Comparison of ENCODE assay signal across 11 cellular contexts in genomic region chr1:59499273-59499955, GRCh38.
A peak's percentile ranks its signal among the peaks of the same experiment; 100 is the strongest.
DNase-seq lines count a peak whose midpoint lies in the region; ATAC-seq, FAIRE-seq and TF ChIP-seq lines count a peak whose summit lies in the region.
"Had no signal": no experiment of that assay in that cellular context is flagged by ENCODE, and none has a peak within 500 bp of the region (broad histone marks: within the 10 kb centered on the region; RNA-seq: fewer than 3 reads in every experiment).

No MANE protein-coding gene starts in this region.

- in situ Hi-C loops in HepG2 (cut with HindIII; ENCODE audit: extremely low pct_ligation_motif_present, low pct_unique_long_range_greater_than_20kb), result no loop called here

- H3K36me3 ChIP-seq in PC-3 (ENCODE audit: low read depth, low read length), result no peaks in the 10 kb centered on the region
- H3K36me3 ChIP-seq in HepG2 (replicated peaks in 1 of 2; ENCODE audit: control insufficient read depth in 1 of 2, insufficient read depth in 2 of 2, low read length in 2 of 2), result no peaks in the 10 kb centered on the region
- no peaks in the 10 kb centered on the region for H3K36me3 ChIP-seq in thyroid gland
- no peaks in the 10 kb centered on the region for H3K36me3 ChIP-seq in prostate gland

- peak; percentile 64 for DNase-seq in PC-3
- no peak for DNase-seq in HepG2 (ENCODE audit: low spot score)
- no peak for DNase-seq in thyroid gland
- DNase-seq in prostate gland (ENCODE audit: low spot score), result no peak
- DNase-seq: NCI-H1930; occipital lobe; stimulated activated CD4-positive, alpha-beta T cell treated with anti-CD3 and anti-CD28 coated beads, Interleukin-4, amount 100 ng/mL, for 24 hours had no signal

- no peaks in the 10 kb centered on the region for H3K9me3 ChIP-seq in PC-3 (ENCODE audit: low read length)
- no peaks in the 10 kb centered on the region; the same call in 1 of the 2 replicates for H3K9me3 ChIP-seq in HepG2 (ENCODE audit: low read length)
- H3K9me3 ChIP-seq in thyroid gland, result no peaks in the 10 kb centered on the region
- no peaks in the 10 kb centered on the region for H3K9me3 ChIP-seq in prostate gland

- BruUV-seq in PC-3 (replicated peaks; lab: Mats Ljungman, UMichigan), result no TSS peak
- no TSS peak for BruUV-seq in HepG2 (replicated peaks; lab: Mats Ljungman, UMichigan)

- TF ChIP-seq POLR2A in HepG2 (IDR thresholded peaks at IDR 0.05; ENCODE audit: insufficient read depth in 1 of 2, low read depth in 2 of 2, low read length in 2 of 2), result no peak
- TF ChIP-seq POLR2A in thyroid gland (IDR thresholded peaks at IDR 0.05), result no peak
- no peak for TF ChIP-seq POLR2A in prostate gland (IDR thresholded peaks at IDR 0.05)

- peak overlapping the region; percentile 58 for H3K27ac ChIP-seq in PC-3 (ENCODE audit: low read length)
- H3K27ac ChIP-seq in HepG2 (ENCODE audit: extremely low read length, insufficient read depth, low read length), result peak overlapping the region; percentile 65
- peak overlapping the region in 2 of 3 donors; percentile 11 to 72 for H3K27ac ChIP-seq in thyroid gland
- H3K27ac ChIP-seq in prostate gland, result no peak overlapping the region

- POLR2A ChIA-PET in PC-3 (lab: Charles Lee; ENCODE audit: unreplicated experiment) (interaction anchor here (0.5 to 0.6 kb wide), 6 partner anchors 16 to 722 kb away, joined by 3 to 16 read pairs (median 3); no protein-coding TSS in a partner anchor), HepG2 (lab: Yijun Ruan, JAX) (no interaction called here)

- H3K4me2 ChIP-seq in PC-3 (ENCODE audit: low read length), result peak overlapping the region; percentile 60
- H3K4me2 ChIP-seq in HepG2 (ENCODE audit: low read depth, low read length), result peak overlapping the region; percentile 33; the same call in 1 of the 2 replicates

- FAIRE-seq in colon (lab: Jason Lieb, UNC), result peak; percentile 75
- FAIRE-seq in HepG2 (lab: Jason Lieb, UNC), result peak; percentile 47
- FAIRE-seq: endothelial cell of umbilical vein had no signal

- TF ChIP-seq CTCF in PC-3 (conservative IDR thresholded peaks at IDR 0.05; ENCODE audit: low read depth, low read length), result no peak
- no peak for TF ChIP-seq CTCF in HepG2 (CRISPR knock-in tag; IDR thresholded peaks at IDR 0.05)
- TF ChIP-seq CTCF in thyroid gland (IDR thresholded peaks at IDR 0.05), result no peak
- TF ChIP-seq CTCF in prostate gland (IDR thresholded peaks at IDR 0.05), result no peak

- TF ChIP-seq EP300 in HepG2 (IDR thresholded peaks at IDR 0.05; ENCODE audit: low read depth in 2 of 2, low read length in 2 of 2), result no peak
- TF ChIP-seq EP300 in HepG2 (CRISPR knock-in tag; IDR thresholded peaks at IDR 0.05; ENCODE audit: borderline replicate concordance), result no peak

- peak; percentile 90 for ATAC-seq in PC-3
- ATAC-seq in HepG2, result peak; percentile 32
- no peak for ATAC-seq in HG02610 (IDR thresholded peaks at IDR 0.05; ENCODE audit: unreplicated experiment)
- ATAC-seq in HG03196 (IDR thresholded peaks at IDR 0.05; ENCODE audit: unreplicated experiment), result no peak

- H3K79me2 ChIP-seq in PC-3 (ENCODE audit: low read length) (no peaks in the 10 kb centered on the region), HepG2 (ENCODE audit: insufficient read depth, low read length) (no peaks in the 10 kb centered on the region)

- H2AFZ ChIP-seq in PC-3 (ENCODE audit: low read length) (peak overlapping the region; percentile 42; the same call in 1 of the 2 replicates), HepG2 (ENCODE audit: low read length) (no peak overlapping the region)

- TF ChIP-seq RAD21 in HepG2 (CRISPR knock-in tag; IDR thresholded peaks at IDR 0.05), result no peak

- H3K9ac ChIP-seq in PC-3 (ENCODE audit: low read length) (0 out of 2 replicates have a peak overlapping the region, but pooled peaks have one; percentile 9), HepG2 (ENCODE audit: insufficient read depth, low read depth, low read length) (peak overlapping the region; percentile 18; the same call in 1 of the 2 replicates)

- H3K4me3 ChIP-seq in PC-3 (ENCODE audit: low read length) (peak overlapping the region; percentile 23; the same call in 1 of the 2 replicates), HepG2 (replicated peaks in 1 of 3; ENCODE audit: insufficient read depth in 1 of 3, low read depth in 2 of 3, low read length in 3 of 3) (no peak overlapping the region), thyroid gland (replicated peaks in 1 of 3) (no peak overlapping the region), prostate gland (no peak overlapping the region)

- no peaks in the 10 kb centered on the region for H3K9me2 ChIP-seq in PC-3 (replicated peaks; ENCODE audit: low read length)

- H3F3A ChIP-seq in PC-3 (ENCODE audit: low read length, unreplicated experiment), result no peaks in the 10 kb centered on the region

- H4K20me1 ChIP-seq in PC-3 (ENCODE audit: low read length), result no peaks in the 10 kb centered on the region
- H4K20me1 ChIP-seq in HepG2 (ENCODE audit: insufficient read depth, low read length), result no peaks in the 10 kb centered on the region

- no peaks in the 10 kb centered on the region for H3K27me3 ChIP-seq in PC-3 (ENCODE audit: low read length)
- H3K27me3 ChIP-seq in HepG2 (ENCODE audit: control insufficient read depth in 1 of 2, insufficient read depth in 2 of 2, low read length in 2 of 2), result no peaks in the 10 kb centered on the region
- no peaks in the 10 kb centered on the region for H3K27me3 ChIP-seq in thyroid gland
- H3K27me3 ChIP-seq in prostate gland (replicated peaks; ENCODE audit: insufficient read depth), result no peaks in the 10 kb centered on the region

- 94% methylated on average over 5 of the region's 5 CpGs for WGBS in HepG2 (ENCODE audit: low lambda C conversion rate)
- 81 to 84% methylated on average over 5 of the region's 5 CpGs for WGBS in thyroid gland, 2 donors
- 83% methylated on average over 5 of the region's 5 CpGs for WGBS in prostate gland

- H3K4me1 ChIP-seq in PC-3 (ENCODE audit: insufficient read depth, low read length) (peaks cover 22% of the 10 kb centered on the region), HepG2 (ENCODE audit: insufficient read depth, low read length) (peaks cover 35% of the 10 kb centered on the region), thyroid gland (peaks cover 38 to 45% of the 10 kb centered on the region in 2 donors), prostate gland (replicated peaks) (no peaks in the 10 kb centered on the region)

- CTCF ChIA-PET in PC-3 (lab: Charles Lee), result no interaction called here
- CTCF ChIA-PET in HepG2 (lab: Yijun Ruan, JAX; ENCODE audit: low intra/inter-chr PET ratio, low total read pairs), result no interaction called here

- intact Hi-C loops in PC-3 (cut with micrococcal nuclease), result loop anchor here (2.0 kb wide), 1 partner anchor 17 kb away; no protein-coding TSS in a partner anchor
- intact Hi-C loops in HepG2 (cut with micrococcal nuclease; ENCODE audit: unreplicated experiment), result no loop called here
- intact Hi-C loops in thyroid gland (cut with DNase I), result no loop called here
- intact Hi-C loops in prostate gland (cut with DNase I), result loop anchor here (5.0 kb wide), 1 partner anchor 202 kb away; the partner anchor contains the start of gene FGGY

TF ChIP-seq in HepG2, 621 proteins besides CTCF, POLR2A, EP300 and RAD21:
- no peak for TF ChIP-seq ZNF674 (CRISPR knock-in tag; IDR thresholded peaks at IDR 0.05; ENCODE audit: low read depth)
- TF ChIP-seq KLF13 (CRISPR knock-in tag; IDR thresholded peaks at IDR 0.05), result no peak
- no peak for TF ChIP-seq ELF4 (CRISPR knock-in tag; IDR thresholded peaks at IDR 0.05; ENCODE audit: borderline replicate concordance)
- TF ChIP-seq, protein P1, sequence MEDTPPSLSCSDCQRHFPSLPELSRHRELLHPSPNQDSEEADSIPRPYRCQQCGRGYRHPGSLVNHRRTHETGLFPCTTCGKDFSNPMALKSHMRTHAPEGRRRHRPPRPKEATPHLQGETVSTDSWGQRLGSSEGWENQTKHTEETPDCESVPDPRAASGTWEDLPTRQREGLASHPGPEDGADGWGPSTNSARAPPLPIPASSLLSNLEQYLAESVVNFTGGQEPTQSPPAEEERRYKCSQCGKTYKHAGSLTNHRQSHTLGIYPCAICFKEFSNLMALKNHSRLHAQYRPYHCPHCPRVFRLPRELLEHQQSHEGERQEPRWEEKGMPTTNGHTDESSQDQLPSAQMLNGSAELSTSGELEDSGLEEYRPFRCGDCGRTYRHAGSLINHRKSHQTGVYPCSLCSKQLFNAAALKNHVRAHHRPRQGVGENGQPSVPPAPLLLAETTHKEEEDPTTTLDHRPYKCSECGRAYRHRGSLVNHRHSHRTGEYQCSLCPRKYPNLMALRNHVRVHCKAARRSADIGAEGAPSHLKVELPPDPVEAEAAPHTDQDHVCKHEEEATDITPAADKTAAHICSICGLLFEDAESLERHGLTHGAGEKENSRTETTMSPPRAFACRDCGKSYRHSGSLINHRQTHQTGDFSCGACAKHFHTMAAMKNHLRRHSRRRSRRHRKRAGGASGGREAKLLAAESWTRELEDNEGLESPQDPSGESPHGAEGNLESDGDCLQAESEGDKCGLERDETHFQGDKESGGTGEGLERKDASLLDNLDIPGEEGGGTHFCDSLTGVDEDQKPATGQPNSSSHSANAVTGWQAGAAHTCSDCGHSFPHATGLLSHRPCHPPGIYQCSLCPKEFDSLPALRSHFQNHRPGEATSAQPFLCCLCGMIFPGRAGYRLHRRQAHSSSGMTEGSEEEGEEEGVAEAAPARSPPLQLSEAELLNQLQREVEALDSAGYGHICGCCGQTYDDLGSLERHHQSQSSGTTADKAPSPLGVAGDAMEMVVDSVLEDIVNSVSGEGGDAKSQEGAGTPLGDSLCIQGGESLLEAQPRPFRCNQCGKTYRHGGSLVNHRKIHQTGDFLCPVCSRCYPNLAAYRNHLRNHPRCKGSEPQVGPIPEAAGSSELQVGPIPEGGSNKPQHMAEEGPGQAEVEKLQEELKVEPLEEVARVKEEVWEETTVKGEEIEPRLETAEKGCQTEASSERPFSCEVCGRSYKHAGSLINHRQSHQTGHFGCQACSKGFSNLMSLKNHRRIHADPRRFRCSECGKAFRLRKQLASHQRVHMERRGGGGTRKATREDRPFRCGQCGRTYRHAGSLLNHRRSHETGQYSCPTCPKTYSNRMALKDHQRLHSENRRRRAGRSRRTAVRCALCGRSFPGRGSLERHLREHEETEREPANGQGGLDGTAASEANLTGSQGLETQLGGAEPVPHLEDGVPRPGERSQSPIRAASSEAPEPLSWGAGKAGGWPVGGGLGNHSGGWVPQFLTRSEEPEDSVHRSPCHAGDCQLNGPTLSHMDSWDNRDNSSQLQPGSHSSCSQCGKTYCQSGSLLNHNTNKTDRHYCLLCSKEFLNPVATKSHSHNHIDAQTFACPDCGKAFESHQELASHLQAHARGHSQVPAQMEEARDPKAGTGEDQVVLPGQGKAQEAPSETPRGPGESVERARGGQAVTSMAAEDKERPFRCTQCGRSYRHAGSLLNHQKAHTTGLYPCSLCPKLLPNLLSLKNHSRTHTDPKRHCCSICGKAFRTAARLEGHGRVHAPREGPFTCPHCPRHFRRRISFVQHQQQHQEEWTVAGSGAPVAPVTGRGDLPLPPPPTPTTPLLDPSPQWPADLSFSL (CRISPR knock-in tag; IDR thresholded peaks at IDR 0.05), result no peak

Comparison
In these comparisons a context has a peak if more than half of its experiments do, and no peak if none do; other contexts are left out.
1. ATAC-seq: peak in PC-3 (single experiment) and HepG2 (single experiment); none in HG02610 (single experiment) and HG03196 (single experiment).
2. H3K27ac ChIP-seq: peak in PC-3 (single experiment), HepG2 (single experiment) and thyroid gland (2 of 3); none in prostate gland (0 of 2).
3. intact Hi-C loops: an anchor here in PC-3 (2.0 kb wide) and prostate gland (5.0 kb wide); none called in HepG2 and thyroid gland.